Comparison of ENCODE assay signal across 20 cellular contexts in genomic region chr2:31402388-31402787, GRCh38. TPM values are rescaled to one million over a fixed set of nuclear protein-coding genes. Genes with fewer than 3 reads are reported as not detected.
DNase-seq lines count a peak whose midpoint lies in the region; ATAC-seq, FAIRE-seq and TF ChIP-seq lines count a peak whose summit lies in the region.
"Had no signal": no experiment of that assay in that cellular context is flagged by ENCODE, and none has a peak within 500 bp of the region (broad histone marks: within the 10 kb centered on the region; RNA-seq: fewer than 3 reads in every experiment).

No MANE protein-coding gene starts in this region.

- no peak overlapping the region for H2BK12ac ChIP-seq in mesenchymal stem cell (ENCODE audit: low read length in 2 of 2)

- H3K4ac ChIP-seq in mesenchymal stem cell (ENCODE audit: low read depth in 1 of 2, low read length in 2 of 2) = no peak overlapping the region

- no peak for ATAC-seq in stimulated activated naive CD8-positive, alpha-beta T cell treated with anti-CD3 and anti-CD28 coated beads, Interleukin-15, Interleukin-2, amounts not matched to agents 100 U/mL and 50 U/mL, for 24 hours
- ATAC-seq: left ventricle myocardium superior, sciatic nerve had no signal

- H3K4me3 ChIP-seq in bronchial epithelial cell (ENCODE audit: low read depth, low read length) (no peak overlapping the region), mesenchymal stem cell (ENCODE audit: insufficient read depth in 1 of 2, low read depth in 1 of 2, low read length in 2 of 2) (peak overlapping the region in 1 of 2 experiments; percentile 31), lower leg skin (ENCODE audit: low read depth, poor library complexity, severe bottlenecking) (no peak overlapping the region)
- H3K4me3 ChIP-seq: colonic mucosa, ovary had no signal

- H3K9ac ChIP-seq in mesenchymal stem cell (ENCODE audit: low read length) = peak overlapping the region; percentile 39
- H3K9ac ChIP-seq: KMS-11 had no signal

- no peaks in the 10 kb centered on the region for H3K79me1 ChIP-seq in mesenchymal stem cell (replicated peaks; ENCODE audit: low read length, poor library complexity, severe bottlenecking)

- no peak overlapping the region for H3K14ac ChIP-seq in mesenchymal stem cell (ENCODE audit: low read length in 2 of 2)

- DNase-seq in EH (ENCODE audit: low read depth) (peak; percentile 65), RCC 7860 (ENCODE audit: low spot score) (peak; percentile 28), bronchial epithelial cell (ENCODE audit: low read depth) (peak; percentile 70), mesenchymal stem cell (peak; percentile 16), lower leg skin (ENCODE audit: low spot score in 2 of 2) (no peak), KBM-7 (no peak), cerebellar cortex (ENCODE audit: low spot score) (no peak)
- no peak for DNase-seq in stimulated activated naive CD8-positive, alpha-beta T cell treated with anti-CD3 and anti-CD28 coated beads, Interleukin-15, Interleukin-2, amounts not matched to agents 100 U/mL and 50 U/mL, for 24 hours
- DNase-seq: activated CD8-positive, alpha-beta memory T cell treated with anti-CD3 and anti-CD28 coated beads, Interleukin-2, amount 50 U/mL, for 48 hours; activated gamma-delta T cell; aorta; colonic mucosa; left ventricle myocardium superior; NCI-H1105 treated with DMSO at 0.1 percent for 48 hours; NCI-H526; ovary; stimulated activated CD4-positive, alpha-beta T cell treated with anti-CD3 and anti-CD28 coated beads, Interleukin-1b, Interleukin-23, amount 100 ng/mL, for 48 hours had no signal

- no peak overlapping the region for H2AK5ac ChIP-seq in mesenchymal stem cell (ENCODE audit: low read length, severe bottlenecking)

- TF ChIP-seq POLR2A in lower leg skin (IDR thresholded peaks at IDR 0.05) = no peak

- H2AFZ ChIP-seq in mesenchymal stem cell (ENCODE audit: low read depth, low read length) = no peak overlapping the region

- H3K23ac ChIP-seq in mesenchymal stem cell (ENCODE audit: low read length in 2 of 2) = no peak overlapping the region

- H3K9me3 ChIP-seq in mesenchymal stem cell (ENCODE audit: control insufficient read depth, low read length) = no peaks in the 10 kb centered on the region
- H3K9me3 ChIP-seq: colonic mucosa, ovary had no signal

- no peak overlapping the region for H2BK15ac ChIP-seq in mesenchymal stem cell (ENCODE audit: low read depth, poor library complexity, severe bottlenecking)

- WGBS in mesenchymal stem cell = 82% methylated on average over 1 of the region's 1 CpG
- 27 to 88% methylated on average over 1 of the region's 1 CpG for WGBS in lower leg skin, 2 donors

- H2BK120ac ChIP-seq in mesenchymal stem cell (ENCODE audit: low read depth, low read length) = no peak overlapping the region

- no peak overlapping the region for H3K4me2 ChIP-seq in mesenchymal stem cell (ENCODE audit: low read length, poor library complexity, severe bottlenecking)
- H3K4me2 ChIP-seq: KMS-11 had no signal

- H2BK5ac ChIP-seq in mesenchymal stem cell (ENCODE audit: low read depth, low read length, poor library complexity, severe bottlenecking) = peak overlapping the region; percentile 54

- peak overlapping the region; percentile 84 for H3K27ac ChIP-seq in mesenchymal stem cell (ENCODE audit: low read length, poor library complexity, severe bottlenecking)
- H3K27ac ChIP-seq: colonic mucosa, KMS-11, ovary had no signal

- in situ Hi-C loops in KBM-7 (cut with MboI; ENCODE audit: low pct_unique_long_range_greater_than_20kb, low sequenced_read_pairs) = no loop called here

- no peak overlapping the region for H3K18ac ChIP-seq in mesenchymal stem cell (ENCODE audit: low read depth in 1 of 2, low read length in 2 of 2)

- intact Hi-C loops in lower leg skin (cut with DNase I; ENCODE audit: low total_unique reads) = no loop called here

- FAIRE-seq in RCC 7860 (lab: Jason Lieb, UNC) (no peak), bronchial epithelial cell (lab: Jason Lieb, UNC) (no peak)
- FAIRE-seq: endometrium had no signal

- TF ChIP-seq CTCF in bronchial epithelial cell (IDR thresholded peaks at IDR 0.05; ENCODE audit: insufficient read depth, low read length, severe bottlenecking) (no peak), lower leg skin (IDR thresholded peaks at IDR 0.05) (no peak)

- peaks cover 15% of the 10 kb centered on the region for H3K4me1 ChIP-seq in mesenchymal stem cell (ENCODE audit: control insufficient read depth, insufficient read depth, low read depth, low read length)
- H3K4me1 ChIP-seq: colonic mucosa had no signal

- no peaks in the 10 kb centered on the region for H3K36me3 ChIP-seq in bronchial epithelial cell (ENCODE audit: control insufficient read depth, insufficient read depth, low read length)
- no peaks in the 10 kb centered on the region for H3K36me3 ChIP-seq in mesenchymal stem cell (ENCODE audit: control insufficient read depth in 1 of 2, insufficient read depth in 2 of 2, low read depth in 1 of 2, low read length in 2 of 2)
- H3K36me3 ChIP-seq: colonic mucosa, ovary had no signal

- H4K91ac ChIP-seq in mesenchymal stem cell (ENCODE audit: low read length) = no peak overlapping the region

- no peaks in the 10 kb centered on the region for H3K27me3 ChIP-seq in bronchial epithelial cell (ENCODE audit: control insufficient read depth, insufficient read depth, low read length)
- no peaks in the 10 kb centered on the region for H3K27me3 ChIP-seq in mesenchymal stem cell (ENCODE audit: control insufficient read depth in 1 of 2, insufficient read depth in 1 of 2, low read length in 2 of 2)
- H3K27me3 ChIP-seq: colonic mucosa, ovary had no signal

- H4K8ac ChIP-seq in mesenchymal stem cell (ENCODE audit: low read length) = no peak overlapping the region

RNA-seq across cellular contexts. Expression of gene XDH, which starts 12.2 kb away (rescaled TPM):
- total RNA-seq in bronchial epithelial cell (1.9 and 6.1 TPM in 2 replicates), lower leg skin (1 to 10 TPM in 2 of 4 donors, under 1 TPM in 2; 0.11 to 1.7 (median 0.75) TPM)
- polyA plus RNA-seq in mesenchymal stem cell (2013, experiment 1 of 2) = 0.01 TPM
- polyA plus RNA-seq in mesenchymal stem cell (2013, experiment 2 of 2) = 0.01 TPM
- total RNA-seq: aorta, left ventricle myocardium superior had no signal
- polyA plus RNA-seq: ovary had no signal

Comparison
In these comparisons a context has a peak if more than half of its experiments do, and no peak if none do; other contexts are left out.
1. DNase-seq: peak in EH (single experiment), RCC 7860 (single experiment), bronchial epithelial cell (single experiment) and mesenchymal stem cell (single experiment); none in lower leg skin (0 of 2), KBM-7 (single experiment), cerebellar cortex (single experiment) and stimulated activated naive CD8-positive, alpha-beta T cell treated with anti-CD3 and anti-CD28 coated beads, Interleukin-15, Interleukin-2, amounts not matched to agents 100 U/mL and 50 U/mL, for 24 hours (single experiment).